13 cellular contexts compared by ENCODE assay signal in genomic region chr6:138719011-138719635, GRCh38. TPM values are rescaled to one million over a fixed set of nuclear protein-coding genes. Genes with fewer than 3 reads are reported as not detected.
DNase-seq lines count a peak whose midpoint lies in the region; ATAC-seq and TF ChIP-seq lines count a peak whose summit lies in the region.
"Had no signal": no experiment of that assay in that cellular context is flagged by ENCODE, and none has a peak within 500 bp of the region (broad histone marks: within the 10 kb centered on the region; RNA-seq: fewer than 3 reads in every experiment).

No MANE protein-coding gene starts in this region.

- H3K79me2 ChIP-seq in ACC112 (ENCODE audit: control insufficient read depth, insufficient read depth, low read length, unreplicated experiment) = no peaks in the 10 kb centered on the region

- no peak overlapping the region for H3K4me3 Mint-ChIP-seq in CD4-positive, alpha-beta memory T cell
- H3K4me3 Mint-ChIP-seq: activated naive CD8-positive, alpha-beta T cell treated with anti-CD3 and anti-CD28 coated beads, Interleukin-2, amount 10 ng/mL, durations not matched to agents 7 days and 5 days had no signal

- no peak overlapping the region for H3K27ac ChIP-seq in ACC112 (ENCODE audit: low read depth, low read length)
- no peak overlapping the region for H3K27ac ChIP-seq in CD4-positive, alpha-beta memory T cell (ENCODE audit: low read depth, low read length)
- H3K27ac ChIP-seq: RWPE1 had no signal

- no peak overlapping the region for H3K27ac Mint-ChIP-seq in CD4-positive, alpha-beta memory T cell
- H3K27ac Mint-ChIP-seq: activated naive CD8-positive, alpha-beta T cell treated with anti-CD3 and anti-CD28 coated beads, Interleukin-2, amount 10 ng/mL, durations not matched to agents 7 days and 5 days had no signal

- peaks cover 2 to 15% (median 10%) of the 10 kb centered on the region in 8 donors for H3K9me3 Mint-ChIP-seq in CD4-positive, alpha-beta memory T cell

- peaks cover 0 to under 1% of the 10 kb centered on the region in 2 donors for H3K36me3 Mint-ChIP-seq in CD4-positive, alpha-beta memory T cell
- H3K36me3 Mint-ChIP-seq: activated naive CD8-positive, alpha-beta T cell treated with anti-CD3 and anti-CD28 coated beads, Interleukin-2, amount 10 ng/mL, durations not matched to agents 7 days and 5 days had no signal

- POLR2A ChIA-PET in CD4-positive, alpha-beta memory T cell (lab: Charles Lee; ENCODE audit: partially characterized antibody) = no interaction called here

- H3K9me3 ChIP-seq in BE2C = no peaks in the 10 kb centered on the region
- H3K9me3 ChIP-seq in CD4-positive, alpha-beta memory T cell (ENCODE audit: control insufficient read depth in 1 of 2, low read length in 2 of 2) = no peaks in the 10 kb centered on the region

- H3K27me3 Mint-ChIP-seq in CD4-positive, alpha-beta memory T cell = peaks cover 10 to 19% of the 10 kb centered on the region in 2 donors

- H2AFZ ChIP-seq in ACC112 (ENCODE audit: low read length, unreplicated experiment) = peak overlapping the region; percentile 36

- H3K4me3 ChIP-seq in ACC112 (ENCODE audit: low read depth, low read length) = no peak overlapping the region
- H3K4me3 ChIP-seq in BE2C (ENCODE audit: low read depth, low read length) = no peak overlapping the region
- no peak overlapping the region for H3K4me3 ChIP-seq in CD4-positive, alpha-beta memory T cell (ENCODE audit: low read length in 2 of 2)
- H3K4me3 ChIP-seq: skin epidermis had no signal

- H3K4me1 ChIP-seq in ACC112 (ENCODE audit: control insufficient read depth, insufficient read depth, low read length, unreplicated experiment) = peaks cover 26% of the 10 kb centered on the region
- H3K4me1 ChIP-seq in BE2C = no peaks in the 10 kb centered on the region
- H3K4me1 ChIP-seq in CD4-positive, alpha-beta memory T cell (ENCODE audit: insufficient read depth, low read length) = no peaks in the 10 kb centered on the region

- H3K36me3 ChIP-seq in ACC112 (ENCODE audit: insufficient read depth, low read length) = no peaks in the 10 kb centered on the region
- H3K36me3 ChIP-seq in BE2C = no peaks in the 10 kb centered on the region
- H3K36me3 ChIP-seq in CD4-positive, alpha-beta memory T cell (ENCODE audit: insufficient read depth, low read length) = no peaks in the 10 kb centered on the region

- no peaks in the 10 kb centered on the region for H3K27me3 ChIP-seq in ACC112 (ENCODE audit: insufficient read depth, low read length)
- no peaks in the 10 kb centered on the region for H3K27me3 ChIP-seq in BE2C
- no peaks in the 10 kb centered on the region for H3K27me3 ChIP-seq in CD4-positive, alpha-beta memory T cell (ENCODE audit: insufficient read depth, low read length)

- CTCF ChIA-PET in CD4-positive, alpha-beta memory T cell (lab: Charles Lee; ENCODE audit: partially characterized antibody) = no interaction called here

- peaks cover 0 to 3% (median 0%) of the 10 kb centered on the region in 4 donors for H3K4me1 Mint-ChIP-seq in CD4-positive, alpha-beta memory T cell

- ATAC-seq in HG02588 (IDR thresholded peaks at IDR 0.05; ENCODE audit: unreplicated experiment) = no peak

- TF ChIP-seq CTCF in BE2C (IDR thresholded peaks at IDR 0.05; ENCODE audit: low read depth, low read length) = no peak

- intact Hi-C loops in CD4-positive, alpha-beta memory T cell (cut with micrococcal nuclease) = no loop called here

- DNase-seq in LHCN-M2 (ENCODE audit: low read depth) (peak; percentile 41), epidermal melanocyte (ENCODE audit: insufficient read length, low spot score) (peak; percentile 43), medulla oblongata (ENCODE audit: extremely low spot score) (peak; percentile 53), BE2C (no peak), NCI-H1105 treated with DMSO at 0.1 percent for 48 hours (lab: John Stamatoyannopoulos, UW) (no peak)
- DNase-seq in CD4-positive, alpha-beta memory T cell = no peak
- DNase-seq: activated CD8-positive, alpha-beta memory T cell treated with anti-CD3 and anti-CD28 coated beads for 24 hours; activated naive CD8-positive, alpha-beta T cell treated with anti-CD3 and anti-CD28 coated beads, Interleukin-2, amount 10 ng/mL, durations not matched to agents 7 days and 5 days; NCI-H2171 had no signal

RNA-seq across cellular contexts. Expression of gene CCDC28A, which starts 54.4 kb away (rescaled TPM):
- 10.3 and 11.5 TPM in 2 replicates for total RNA-seq in LHCN-M2 (2014; rRNA removed)
- 7.5 TPM for polyA plus RNA-seq in LHCN-M2 (2012)
- polyA plus RNA-seq in BE2C (2012; ENCODE audit: insufficient read depth, insufficient read length, low read depth) = 3.7 TPM
- 10 to 100 TPM; 32.4 to 33.9 TPM for total RNA-seq in CD4-positive, alpha-beta memory T cell
- 10 to 100 TPM; 53.8 to 54.8 TPM for polyA plus RNA-seq in CD4-positive, alpha-beta memory T cell

Comparison
In these comparisons a context has a peak if more than half of its experiments do, and no peak if none do; other contexts are left out.
1. DNase-seq: peak in LHCN-M2 (single experiment), epidermal melanocyte (single experiment) and medulla oblongata (single experiment); none in BE2C (single experiment), CD4-positive, alpha-beta memory T cell (0 of 5) and NCI-H1105 treated with DMSO at 0.1 percent for 48 hours (single experiment).